In the genomic region with DNA sequence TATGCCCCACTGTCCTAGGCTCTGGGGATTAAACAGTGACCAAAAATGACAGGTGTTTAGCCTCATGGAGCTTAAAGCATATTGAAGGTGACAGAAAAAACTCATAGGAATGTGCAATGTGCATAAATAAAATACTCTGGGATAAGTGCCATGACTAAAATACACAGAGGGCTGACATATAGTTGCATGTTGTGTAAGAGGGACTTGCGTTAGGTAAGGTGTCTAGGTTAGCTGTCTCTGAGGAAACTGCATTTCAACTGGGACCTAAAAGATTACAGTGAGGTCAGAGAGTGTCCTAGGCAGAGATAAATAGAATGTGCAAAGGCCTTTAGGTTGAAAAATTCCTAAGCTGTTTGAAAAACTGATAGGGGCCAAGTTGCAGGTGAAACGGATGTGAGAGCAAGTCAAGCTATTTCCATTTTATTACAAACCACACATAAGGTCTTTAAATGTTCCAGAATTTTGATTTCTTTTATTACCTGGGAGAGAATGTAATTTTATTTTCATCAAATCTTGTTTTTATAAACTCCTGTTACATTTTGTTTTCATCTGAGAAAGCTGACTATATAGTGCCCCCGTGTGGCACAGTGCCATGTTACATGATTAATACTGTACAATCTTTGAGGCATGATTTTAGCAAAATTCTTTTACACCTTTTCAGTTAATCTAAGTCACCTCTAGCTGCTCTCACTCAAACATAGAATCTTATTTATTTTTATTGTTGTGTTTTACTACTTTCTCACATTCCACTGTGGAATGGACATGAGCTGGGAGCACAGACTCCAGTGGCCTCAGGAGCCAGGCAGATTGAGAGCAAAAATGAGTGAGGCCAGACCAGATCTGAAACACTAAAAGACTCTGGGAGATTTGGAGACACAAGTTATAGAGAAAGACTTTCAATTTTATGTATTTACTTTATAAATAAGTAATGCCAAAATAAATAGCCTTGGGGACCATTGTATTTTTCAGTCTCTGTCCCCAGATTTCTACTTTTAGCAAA, we compare ENCODE assay signal across 8 cellular contexts.
DNase-seq lines count a peak whose midpoint lies in the region.

No MANE protein-coding gene starts in this region.

- H3K36me3 ChIP-seq in HUES48 (ENCODE audit: control insufficient read depth, insufficient read depth, low read length) (no peaks in the 10 kb centered on the region), mesendoderm (ENCODE audit: control insufficient read depth, insufficient read depth, low read length) (no peaks in the 10 kb centered on the region)

- H4K5ac ChIP-seq in mesendoderm (ENCODE audit: low read length), result no peak overlapping the region

- peak overlapping the region; percentile 39 for H3K18ac ChIP-seq in mesendoderm (ENCODE audit: low read length)

- H3K27ac ChIP-seq in HUES48 (ENCODE audit: low read depth, low read length), result peak overlapping the region; percentile 97
- H3K27ac ChIP-seq in mesendoderm (ENCODE audit: low read depth, low read length), result peak overlapping the region; percentile 7

- H3K79me2 ChIP-seq in mesendoderm (ENCODE audit: control insufficient read depth, insufficient read depth, low read length), result no peaks in the 10 kb centered on the region

- peak overlapping the region; percentile 70 for H3K4ac ChIP-seq in mesendoderm (ENCODE audit: low read depth, low read length)

- no peaks in the 10 kb centered on the region for H3K27me3 ChIP-seq in HUES48 (ENCODE audit: control insufficient read depth, insufficient read depth, low read length)
- H3K27me3 ChIP-seq in mesendoderm (ENCODE audit: insufficient read depth, low read length, poor library complexity), result no peaks in the 10 kb centered on the region

- H3K79me1 ChIP-seq in mesendoderm (ENCODE audit: low read length), result no peaks in the 10 kb centered on the region

- H3K9ac ChIP-seq in HUES48 (ENCODE audit: low read depth, low read length) (peak overlapping the region; percentile 47; the same call in 1 of the 2 replicates), mesendoderm (ENCODE audit: low read length) (no peak overlapping the region)

- DNase-seq in NCI-H524 (lab: John Stamatoyannopoulos, UW) (peak; percentile 0 to 33), NCI-H524 treated with DMSO at 0.1 percent for 48 hours (lab: John Stamatoyannopoulos, UW) (no peak), astrocyte of the hippocampus (ENCODE audit: low read depth, low spot score) (peak; percentile 64), mesendoderm (peak; percentile 60), GF-D8 (lab: John Stamatoyannopoulos, UW) (no peak), NCI-H446 treated with DMSO at 0.1 percent for 48 hours (lab: John Stamatoyannopoulos, UW) (no peak), GOT3 (lab: John Stamatoyannopoulos, UW) (no peak)

- no peak overlapping the region for H3K56ac ChIP-seq in mesendoderm (ENCODE audit: low read length)

- peak overlapping the region; percentile 57 for H2BK15ac ChIP-seq in mesendoderm (replicated peaks; ENCODE audit: low read depth)

- no peak overlapping the region for H3K4me2 ChIP-seq in mesendoderm (ENCODE audit: low read length)

- H3K4me3 ChIP-seq in HUES48 (ENCODE audit: low read depth, low read length) (no peak overlapping the region), mesendoderm (ENCODE audit: low read length) (no peak overlapping the region)

- no peak overlapping the region for H4K8ac ChIP-seq in mesendoderm (ENCODE audit: low read depth, low read length)

- no peak overlapping the region for H3K23ac ChIP-seq in mesendoderm (ENCODE audit: low read length)

- peak overlapping the region; percentile 73 for H2BK120ac ChIP-seq in mesendoderm (ENCODE audit: low read depth, low read length)

- H3K4me1 ChIP-seq in HUES48 (ENCODE audit: control insufficient read depth, insufficient read depth, low read length) (peaks cover 59% of the 10 kb centered on the region), mesendoderm (ENCODE audit: control insufficient read depth, low read depth, low read length) (no peaks in the 10 kb centered on the region)

- no CpG with 5 or more reads among the region's 3 CpGs for WGBS in mesendoderm (ENCODE audit: extremely low coverage, insufficient coverage, low lambda C conversion rate)

- no peak overlapping the region for H2AK5ac ChIP-seq in mesendoderm (ENCODE audit: low read length)

- no peaks in the 10 kb centered on the region for H3K9me3 ChIP-seq in HUES48 (ENCODE audit: control insufficient read depth, insufficient read depth, low read length)

- H2BK5ac ChIP-seq in mesendoderm (ENCODE audit: low read length), result no peak overlapping the region

Comparison
In these comparisons a context has a peak if more than half of its experiments do, and no peak if none do; other contexts are left out.
1. DNase-seq: peak in NCI-H524 (2 of 2), astrocyte of the hippocampus (single experiment) and mesendoderm (single experiment); none in NCI-H524 treated with DMSO at 0.1 percent for 48 hours (single experiment), GF-D8 (single experiment), NCI-H446 treated with DMSO at 0.1 percent for 48 hours (single experiment) and GOT3 (single experiment).